ENCODE assay signal across 1 cellular context in genomic region chr17:41786227-41787020, GRCh38.
TF ChIP-seq lines count a peak whose summit lies in the region.

JUP (minus strand) TSS chr17:41786711; CDS start chr17:41771854, 14,857 bp downstream.

TF ChIP-seq in H1, 55 proteins besides CTCF, POLR2A, EP300 and RAD21 (continued from another document):
- TF ChIP-seq CHD7 (IDR thresholded peaks at IDR 0.05; ENCODE audit: insufficient replicate concordance, low read length): no peak
- no peak for TF ChIP-seq JUND (IDR thresholded peaks at IDR 0.05; ENCODE audit: low read length)
- TF ChIP-seq KDM1A (IDR thresholded peaks at IDR 0.05; ENCODE audit: borderline replicate concordance, low read length): peak; percentile 97
- TF ChIP-seq GTF2F1 (IDR thresholded peaks at IDR 0.05; ENCODE audit: borderline replicate concordance, low read depth, low read length): no peak
- TF ChIP-seq USF2 (IDR thresholded peaks at IDR 0.05; ENCODE audit: low read length): no peak
- no peak; the same call in 1 of the 2 replicates for TF ChIP-seq MAX (IDR thresholded peaks at IDR 0.05)
- no peak for TF ChIP-seq CHD1 (IDR thresholded peaks at IDR 0.05; ENCODE audit: low read depth, low read length)
- TF ChIP-seq SP4 (IDR thresholded peaks at IDR 0.05; ENCODE audit: low read length): peak; percentile 96
- TF ChIP-seq CHD2 (IDR thresholded peaks at IDR 0.05; ENCODE audit: low read length): peak; percentile 93
- TF ChIP-seq NANOG (IDR thresholded peaks at IDR 0.05; ENCODE audit: insufficient read depth, low read depth, low read length, poor library complexity, severe bottlenecking): no peak
- TF ChIP-seq RXRA (IDR thresholded peaks at IDR 0.05; ENCODE audit: insufficient read depth, low read depth, low read length): no peak
- no peak for TF ChIP-seq JUN (IDR thresholded peaks at IDR 0.05; ENCODE audit: low read depth, low read length)
- TF ChIP-seq ASH2L (IDR thresholded peaks at IDR 0.05; ENCODE audit: low read length): no peak
- TF ChIP-seq SRF (IDR thresholded peaks at IDR 0.05; ENCODE audit: low read depth, low read length): no peak
- TF ChIP-seq SUZ12 (IDR thresholded peaks at IDR 0.05; ENCODE audit: low read length): no peak
- TF ChIP-seq ATF2 (IDR thresholded peaks at IDR 0.05; ENCODE audit: low read length): no peak
- TF ChIP-seq E2F6 (IDR thresholded peaks at IDR 0.05): no peak; the same call in 1 of the 2 replicates
- TF ChIP-seq TAF7 (optimal IDR thresholded peaks at IDR 0.05; ENCODE audit: borderline replicate concordance, low read depth, low read length): peak; percentile 88
- TF ChIP-seq RBBP5 (IDR thresholded peaks at IDR 0.05; ENCODE audit: borderline replicate concordance, low read depth, low read length): peak; percentile 77; the same call in 1 of the 2 replicates
- TF ChIP-seq ZNF274 (IDR thresholded peaks at IDR 0.05; ENCODE audit: borderline replicate concordance, extremely low read depth, low read length): no peak
- TF ChIP-seq SAP30 (IDR thresholded peaks at IDR 0.05; ENCODE audit: insufficient read depth, insufficient replicate concordance, low read length): no peak
- no peak for TF ChIP-seq BACH1 (IDR thresholded peaks at IDR 0.05; ENCODE audit: low read length)
- TF ChIP-seq MAFK (IDR thresholded peaks at IDR 0.05; ENCODE audit: low read depth, low read length): no peak
- peak; percentile 64 to 93; a peak in 2 of 4 replicates for TF ChIP-seq HDAC2 (IDR thresholded peaks at IDR 0.05; ENCODE audit: borderline replicate concordance in 1 of 2, low read depth in 2 of 2, low read length in 2 of 2)
- no peak for TF ChIP-seq CEBPB (IDR thresholded peaks at IDR 0.05; ENCODE audit: low read depth, low read length)
- TF ChIP-seq CBX8 (IDR thresholded peaks at IDR 0.05; ENCODE audit: borderline replicate concordance, low read depth, low read length): no peak
- peak; percentile 100 for TF ChIP-seq SP1 (IDR thresholded peaks at IDR 0.05; ENCODE audit: low read depth, low read length)
- TF ChIP-seq CTBP2 (IDR thresholded peaks at IDR 0.05; ENCODE audit: borderline replicate concordance, insufficient read depth, insufficient read length, low read length): no peak
- no peak for TF ChIP-seq TEAD4 (IDR thresholded peaks at IDR 0.05; ENCODE audit: low read depth, low read length)
- no peak for TF ChIP-seq NRF1 (IDR thresholded peaks at IDR 0.05; ENCODE audit: low read depth, low read length)
- TF ChIP-seq RNF2 (IDR thresholded peaks at IDR 0.05; ENCODE audit: borderline replicate concordance, low read depth, low read length, missing control alignments, poor library complexity, severe bottlenecking): no peak
- TF ChIP-seq TBP (IDR thresholded peaks at IDR 0.05; ENCODE audit: low read depth, low read length): peak; percentile 65
- TF ChIP-seq CBX5 (IDR thresholded peaks at IDR 0.05; ENCODE audit: low read depth, low read length): no peak
- TF ChIP-seq PHF8 (conservative IDR thresholded peaks at IDR 0.05; ENCODE audit: low read depth, low read length): peak; percentile 68
- TF ChIP-seq SIX5 (IDR thresholded peaks at IDR 0.05; ENCODE audit: low read depth, low read length): no peak
- TF ChIP-seq FOSL1 (IDR thresholded peaks at IDR 0.05; ENCODE audit: insufficient read depth, low read depth, low read length): peak; percentile 80; the same call in 1 of the 2 replicates
